Comparison of ENCODE assay signal across 31 cellular contexts in genomic region chr10:94640562-94640961, GRCh38.
"Had no signal": no experiment of that assay in that cellular context is flagged by ENCODE, and none has a peak within 500 bp of the region (broad histone marks: within the 10 kb centered on the region; RNA-seq: fewer than 3 reads in every experiment).

No MANE protein-coding gene starts in this region.

- H3K4me3 ChIP-seq: adrenal gland, body of pancreas, breast epithelium had no signal

- ATAC-seq: activated CD8-positive, alpha-beta T cell treated with anti-CD3 and anti-CD28 coated beads for 36 hours; activated naive CD4-positive, alpha-beta T cell treated with anti-CD3 and anti-CD28 coated beads, Interleukin-2, amount 50 U/mL, for 72 hours; activated T-cell treated with anti-CD3 and anti-CD28 coated beads, Interleukin-2, amount 50 U/mL, for 4 hours; activated T-cell treated with anti-CD3 and anti-CD28 coated beads, Interleukin-2, amount 50 U/mL, for 72 hours; activated T-helper 17 cell treated with anti-CD3 and anti-CD28 coated beads, Interleukin-2, amount 50 U/mL, for 72 hours; body of pancreas; T-helper 17 cell had no signal

- H3K36me3 ChIP-seq: adrenal gland, brain microvascular endothelial cell, breast epithelium had no signal

- H3K4me1 ChIP-seq: adrenal gland, body of pancreas, breast epithelium had no signal

- DNase-seq: activated B cell treated with CpG ODN at 0.5 μM for 24 hours; activated CD4-positive, alpha-beta memory T cell treated with anti-CD3 and anti-CD28 coated beads for 36 hours; activated CD4-positive, alpha-beta T cell treated with anti-CD3 and anti-CD28 coated beads for 4 hours; activated CD4-positive, alpha-beta T cell treated with anti-CD3 and anti-CD28 coated beads, Interleukin-2, amount 10 ng/mL, durations not matched to agents 24 days and 14 days; activated CD4-positive, alpha-beta T cell treated with anti-CD3 and anti-CD28 coated beads, Interleukin-2, amount 50 U/mL, for 1 hour; activated CD4-positive, alpha-beta T cell treated with anti-CD3 and anti-CD28 coated beads, Interleukin-2, amount 50 U/mL, for 4 hours; activated CD4-positive, CD25-positive, alpha-beta regulatory T cell treated with anti-CD3 and anti-CD28 coated beads, Interleukin-2, amount 50 U/mL, for 72 hours; activated CD8-positive, alpha-beta memory T cell treated with anti-CD3 and anti-CD28 coated beads, Interleukin-2, amount 50 U/mL, for 4 hours; activated CD8-positive, alpha-beta T cell treated with anti-CD3 and anti-CD28 coated beads for 36 hours; activated effector memory CD4-positive, alpha-beta T cell treated with anti-CD3 and anti-CD28 coated beads, Interleukin-2, amount 50 U/mL, for 16 hours; activated gamma-delta T cell treated with Interleukin-2 at 50 U/mL for 16 hours; activated naive CD4-positive, alpha-beta T cell; activated naive CD4-positive, alpha-beta T cell treated with anti-CD3 and anti-CD28 coated beads for 36 hours; activated naive CD4-positive, alpha-beta T cell treated with anti-CD3 and anti-CD28 coated beads, Interleukin-2, amount 50 U/mL, for 16 hours; activated naive CD8-positive, alpha-beta T cell treated with anti-CD3 and anti-CD28 coated beads for 36 hours; activated T-cell treated with anti-CD3 and anti-CD28 coated beads for 4 hours; activated T-cell treated with anti-CD3 and anti-CD28 coated beads, Interleukin-2, amount 50 U/mL, for 1 hour; activated T-cell treated with anti-CD3 and anti-CD28 coated beads, Interleukin-2, amount 50 U/mL, for 4 hours; activated T-cell treated with anti-CD3 and anti-CD28 coated beads, Interleukin-2, amount 50 U/mL, for 72 hours; adrenal gland; amniotic stem cell; aorta; body of pancreas; brain microvascular endothelial cell; central memory CD4-positive, alpha-beta T cell; T-helper 17 cell; T-helper 9 cell had no signal

- H3K27ac ChIP-seq: adrenal gland, body of pancreas, brain microvascular endothelial cell, breast epithelium, VCaP had no signal

- H3K27me3 ChIP-seq: adrenal gland, body of pancreas, brain microvascular endothelial cell, breast epithelium had no signal
